In the genomic region with DNA sequence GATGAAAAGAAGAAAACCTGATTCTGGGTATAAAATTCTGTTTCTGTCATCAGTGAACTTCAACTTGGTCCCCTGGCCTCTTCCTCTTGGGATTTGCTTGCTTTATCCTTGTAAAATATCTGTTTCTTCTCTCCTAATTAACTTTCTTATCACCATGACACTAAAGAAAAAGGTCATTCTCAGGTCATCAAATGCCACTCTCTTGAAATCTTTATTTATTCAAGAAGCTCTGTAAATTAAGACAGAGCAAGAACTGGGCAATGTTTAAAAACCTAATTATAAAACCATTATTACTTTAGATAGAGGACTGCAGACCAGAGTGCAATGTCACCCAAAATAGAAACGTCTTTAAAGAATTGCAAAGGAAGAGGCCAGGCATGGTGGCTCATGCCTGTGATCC, we compare ENCODE assay signal across 33 cellular contexts. TPM values are rescaled to one million over a fixed set of nuclear protein-coding genes. Genes with fewer than 3 reads are reported as not detected.
"Had no signal": no experiment of that assay in that cellular context is flagged by ENCODE, and none has a peak within 500 bp of the region (broad histone marks: within the 10 kb centered on the region; RNA-seq: fewer than 3 reads in every experiment).

No MANE protein-coding gene starts in this region.

- H3K27ac ChIP-seq: colonic mucosa, epithelial cell of prostate, esophagus muscularis mucosa, foreskin keratinocyte, heart right ventricle, left ventricle myocardium inferior, neutrophil, parathyroid adenoma, right atrium auricular region, sigmoid colon, testis, tibial artery had no signal

- H3K4me3 Mint-ChIP-seq: dendritic cell treated with granulocyte-macrophage colony-stimulating factor and Interleukin-4, amounts not matched to agents 40 ng/mL and 50 ng/mL, for 4 days; endodermal cell; immature natural killer cell; memory B cell; naive B cell; natural killer cell treated with Interleukin-12 subunit alpha and Interleukin-12 subunit beta and Interleukin-15 and Interleukin-18, amount 100 ng/mL, for 72 hours; neural crest cell; stimulated activated effector memory CD8-positive, alpha-beta T cell treated with anti-CD3 and anti-CD28 coated beads, Interleukin-12 subunit alpha, Interleukin-12 subunit beta, amount 100 ng/mL, for 72 hours; type B pancreatic cell had no signal

- H3K27ac Mint-ChIP-seq: dendritic cell treated with granulocyte-macrophage colony-stimulating factor and Interleukin-4, amounts not matched to agents 40 ng/mL and 50 ng/mL, for 4 days; endodermal cell; immature natural killer cell; memory B cell; naive B cell; natural killer cell treated with Interleukin-12 subunit alpha and Interleukin-12 subunit beta and Interleukin-15 and Interleukin-18, amount 100 ng/mL, for 72 hours; stimulated activated effector memory CD8-positive, alpha-beta T cell treated with anti-CD3 and anti-CD28 coated beads, Interleukin-12 subunit alpha, Interleukin-12 subunit beta, amount 100 ng/mL, for 72 hours had no signal

- H3K27me3 ChIP-seq: colonic mucosa, esophagus muscularis mucosa, foreskin keratinocyte, heart right ventricle, neutrophil, right atrium auricular region, sigmoid colon, testis, tibial artery had no signal

- H3K79me2 ChIP-seq: parathyroid adenoma had no signal

- H3K9me3 ChIP-seq: colonic mucosa, esophagus muscularis mucosa, heart right ventricle, left ventricle myocardium inferior, mucosa of descending colon, neutrophil, right atrium auricular region, sigmoid colon, testis, tibial artery had no signal

- H3K36me3 ChIP-seq: colonic mucosa, esophagus muscularis mucosa, heart right ventricle, left ventricle myocardium inferior, neutrophil, right atrium auricular region, sigmoid colon, tibial artery had no signal

- H3K4me1 ChIP-seq: colonic mucosa, foreskin keratinocyte, parathyroid adenoma, tibial artery had no signal

- H3K4me3 ChIP-seq: colonic mucosa, esophagus muscularis mucosa, heart right ventricle, left ventricle myocardium inferior, lung, mucosa of descending colon, right atrium auricular region, sigmoid colon, testis, tibial artery had no signal

- DNase-seq: effector CD8-positive, alpha-beta T cell; endodermal cell; foreskin keratinocyte; glutamatergic neuron; heart right ventricle; immature natural killer cell; islet precursor cell; kidney glomerular epithelial cell; left colon; left ventricle myocardium inferior; mucosa of descending colon; naive B cell; sigmoid colon; stimulated activated CD4-positive, alpha-beta T cell treated with anti-CD3 and anti-CD28 coated beads, Interleukin-2, amount 100 ng/mL, for 24 hours; stimulated activated CD4-positive, alpha-beta T cell treated with anti-CD3 and anti-CD28 coated beads, Interleukin-4, amount 100 ng/mL, for 24 hours; stimulated activated naive CD8-positive, alpha-beta T cell treated with anti-CD3 and anti-CD28 coated beads, Interleukin-15, Interleukin-2, amounts not matched to agents 100 U/mL and 50 U/mL, for 24 hours; substantia nigra; testis; tibial artery had no signal

- H2AFZ ChIP-seq: parathyroid adenoma had no signal

- H3K36me3 Mint-ChIP-seq: memory B cell; naive B cell; natural killer cell treated with Interleukin-12 subunit alpha and Interleukin-12 subunit beta and Interleukin-15 and Interleukin-18, amount 100 ng/mL, for 72 hours; stimulated activated effector memory CD8-positive, alpha-beta T cell treated with anti-CD3 and anti-CD28 coated beads, Interleukin-12 subunit alpha, Interleukin-12 subunit beta, amount 100 ng/mL, for 72 hours; type B pancreatic cell had no signal

- H3K4me1 Mint-ChIP-seq: immature natural killer cell, memory B cell, naive B cell had no signal

- H3K27me3 Mint-ChIP-seq: naive B cell; natural killer cell treated with Interleukin-12 subunit alpha and Interleukin-12 subunit beta and Interleukin-15 and Interleukin-18, amount 100 ng/mL, for 72 hours; type B pancreatic cell had no signal

- ATAC-seq: foreskin keratinocyte; heart right ventricle; natural killer cell treated with Interleukin-12 subunit alpha and Interleukin-12 subunit beta and Interleukin-15 and Interleukin-18, amount 100 ng/mL, for 72 hours; stimulated activated effector memory CD8-positive, alpha-beta T cell treated with anti-CD3 and anti-CD28 coated beads, Interleukin-12 subunit alpha, Interleukin-12 subunit beta, amount 100 ng/mL, for 72 hours; stimulated activated naive CD8-positive, alpha-beta T cell treated with anti-CD3 and anti-CD28 coated beads, Interleukin-15, Interleukin-2, amounts not matched to agents 100 U/mL and 50 U/mL, for 24 hours had no signal

- H3K9me3 Mint-ChIP-seq: dendritic cell treated with granulocyte-macrophage colony-stimulating factor and Interleukin-4, amounts not matched to agents 40 ng/mL and 50 ng/mL, for 4 days; endodermal cell; immature natural killer cell; memory B cell; natural killer cell treated with Interleukin-12 subunit alpha and Interleukin-12 subunit beta and Interleukin-15 and Interleukin-18, amount 100 ng/mL, for 72 hours; neural crest cell; stimulated activated effector memory CD8-positive, alpha-beta T cell treated with anti-CD3 and anti-CD28 coated beads, Interleukin-12 subunit alpha, Interleukin-12 subunit beta, amount 100 ng/mL, for 72 hours; type B pancreatic cell had no signal

RNA-seq across cellular contexts. Expression of a gene that starts 6.0 kb away (rescaled TPM):
- total RNA-seq: chondrocyte, endodermal cell, foreskin keratinocyte, neural crest cell had no signal
